Comparison of ENCODE assay signal across 1 cellular context in the genomic region with DNA sequence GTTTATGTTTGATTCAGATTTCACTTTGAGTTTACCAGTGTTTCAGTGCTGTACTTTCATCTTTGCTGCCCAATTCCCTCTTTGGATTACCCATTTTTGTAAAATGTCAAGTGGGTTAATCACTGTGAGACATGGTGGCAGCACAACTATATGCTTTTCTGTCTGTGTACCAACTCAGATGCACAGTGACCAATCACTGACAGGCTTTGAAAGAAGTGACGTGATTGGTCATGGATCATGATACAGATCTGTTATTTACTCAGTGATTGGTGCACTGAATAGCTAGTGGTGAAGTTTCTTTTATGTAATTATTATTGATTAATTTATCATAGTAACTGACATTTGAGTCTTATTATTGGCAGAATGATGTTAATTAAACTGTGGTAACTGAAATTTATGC.
TF ChIP-seq lines count a peak whose summit lies in the region.

No MANE protein-coding gene starts in this region.

TF ChIP-seq in GM23338, 12 proteins besides CTCF, POLR2A, EP300 and RAD21 (continued from another document):
- TF ChIP-seq, protein P1, sequence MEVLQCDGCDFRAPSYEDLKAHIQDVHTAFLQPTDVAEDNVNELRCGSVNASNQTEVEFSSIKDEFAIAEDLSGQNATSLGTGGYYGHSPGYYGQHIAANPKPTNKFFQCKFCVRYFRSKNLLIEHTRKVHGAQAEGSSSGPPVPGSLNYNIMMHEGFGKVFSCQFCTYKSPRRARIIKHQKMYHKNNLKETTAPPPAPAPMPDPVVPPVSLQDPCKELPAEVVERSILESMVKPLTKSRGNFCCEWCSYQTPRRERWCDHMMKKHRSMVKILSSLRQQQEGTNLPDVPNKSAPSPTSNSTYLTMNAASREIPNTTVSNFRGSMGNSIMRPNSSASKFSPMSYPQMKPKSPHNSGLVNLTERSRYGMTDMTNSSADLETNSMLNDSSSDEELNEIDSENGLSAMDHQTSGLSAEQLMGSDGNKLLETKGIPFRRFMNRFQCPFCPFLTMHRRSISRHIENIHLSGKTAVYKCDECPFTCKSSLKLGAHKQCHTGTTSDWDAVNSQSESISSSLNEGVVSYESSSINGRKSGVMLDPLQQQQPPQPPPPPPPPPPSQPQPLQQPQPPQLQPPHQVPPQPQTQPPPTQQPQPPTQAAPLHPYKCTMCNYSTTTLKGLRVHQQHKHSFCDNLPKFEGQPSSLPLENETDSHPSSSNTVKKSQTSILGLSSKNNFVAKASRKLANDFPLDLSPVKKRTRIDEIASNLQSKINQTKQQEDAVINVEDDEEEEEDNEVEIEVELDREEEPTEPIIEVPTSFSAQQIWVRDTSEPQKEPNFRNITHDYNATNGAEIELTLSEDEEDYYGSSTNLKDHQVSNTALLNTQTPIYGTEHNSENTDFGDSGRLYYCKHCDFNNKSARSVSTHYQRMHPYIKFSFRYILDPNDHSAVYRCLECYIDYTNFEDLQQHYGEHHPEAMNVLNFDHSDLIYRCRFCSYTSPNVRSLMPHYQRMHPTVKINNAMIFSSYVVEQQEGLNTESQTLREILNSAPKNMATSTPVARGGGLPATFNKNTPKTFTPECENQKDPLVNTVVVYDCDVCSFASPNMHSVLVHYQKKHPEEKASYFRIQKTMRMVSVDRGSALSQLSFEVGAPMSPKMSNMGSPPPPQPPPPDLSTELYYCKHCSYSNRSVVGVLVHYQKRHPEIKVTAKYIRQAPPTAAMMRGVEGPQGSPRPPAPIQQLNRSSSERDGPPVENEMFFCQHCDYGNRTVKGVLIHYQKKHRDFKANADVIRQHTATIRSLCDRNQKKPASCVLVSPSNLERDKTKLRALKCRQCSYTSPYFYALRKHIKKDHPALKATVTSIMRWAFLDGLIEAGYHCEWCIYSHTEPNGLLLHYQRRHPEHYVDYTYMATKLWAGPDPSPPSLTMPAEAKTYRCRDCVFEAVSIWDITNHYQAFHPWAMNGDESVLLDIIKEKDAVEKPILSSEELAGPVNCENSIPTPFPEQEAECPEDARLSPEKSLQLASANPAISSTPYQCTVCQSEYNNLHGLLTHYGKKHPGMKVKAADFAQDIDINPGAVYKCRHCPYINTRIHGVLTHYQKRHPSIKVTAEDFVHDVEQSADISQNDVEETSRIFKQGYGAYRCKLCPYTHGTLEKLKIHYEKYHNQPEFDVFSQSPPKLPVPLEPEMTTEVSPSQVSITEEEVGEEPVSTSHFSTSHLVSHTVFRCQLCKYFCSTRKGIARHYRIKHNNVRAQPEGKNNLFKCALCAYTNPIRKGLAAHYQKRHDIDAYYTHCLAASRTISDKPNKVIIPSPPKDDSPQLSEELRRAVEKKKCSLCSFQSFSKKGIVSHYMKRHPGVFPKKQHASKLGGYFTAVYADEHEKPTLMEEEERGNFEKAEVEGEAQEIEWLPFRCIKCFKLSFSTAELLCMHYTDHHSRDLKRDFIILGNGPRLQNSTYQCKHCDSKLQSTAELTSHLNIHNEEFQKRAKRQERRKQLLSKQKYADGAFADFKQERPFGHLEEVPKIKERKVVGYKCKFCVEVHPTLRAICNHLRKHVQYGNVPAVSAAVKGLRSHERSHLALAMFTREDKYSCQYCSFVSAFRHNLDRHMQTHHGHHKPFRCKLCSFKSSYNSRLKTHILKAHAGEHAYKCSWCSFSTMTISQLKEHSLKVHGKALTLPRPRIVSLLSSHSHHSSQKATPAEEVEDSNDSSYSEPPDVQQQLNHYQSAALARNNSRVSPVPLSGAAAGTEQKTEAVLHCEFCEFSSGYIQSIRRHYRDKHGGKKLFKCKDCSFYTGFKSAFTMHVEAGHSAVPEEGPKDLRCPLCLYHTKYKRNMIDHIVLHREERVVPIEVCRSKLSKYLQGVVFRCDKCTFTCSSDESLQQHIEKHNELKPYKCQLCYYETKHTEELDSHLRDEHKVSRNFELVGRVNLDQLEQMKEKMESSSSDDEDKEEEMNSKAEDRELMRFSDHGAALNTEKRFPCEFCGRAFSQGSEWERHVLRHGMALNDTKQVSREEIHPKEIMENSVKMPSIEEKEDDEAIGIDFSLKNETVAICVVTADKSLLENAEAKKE (CRISPR knock-in tag; IDR thresholded peaks at IDR 0.05): no peak
- TF ChIP-seq ETS1 (IDR thresholded peaks at IDR 0.05) (no peak), STAT1 (IDR thresholded peaks at IDR 0.05; ENCODE audit: unreplicated experiment) (no peak), JUNB (IDR thresholded peaks at IDR 0.05; ENCODE audit: unreplicated experiment) (no peak)
